9 cellular contexts compared by ENCODE assay signal in the genomic region with DNA sequence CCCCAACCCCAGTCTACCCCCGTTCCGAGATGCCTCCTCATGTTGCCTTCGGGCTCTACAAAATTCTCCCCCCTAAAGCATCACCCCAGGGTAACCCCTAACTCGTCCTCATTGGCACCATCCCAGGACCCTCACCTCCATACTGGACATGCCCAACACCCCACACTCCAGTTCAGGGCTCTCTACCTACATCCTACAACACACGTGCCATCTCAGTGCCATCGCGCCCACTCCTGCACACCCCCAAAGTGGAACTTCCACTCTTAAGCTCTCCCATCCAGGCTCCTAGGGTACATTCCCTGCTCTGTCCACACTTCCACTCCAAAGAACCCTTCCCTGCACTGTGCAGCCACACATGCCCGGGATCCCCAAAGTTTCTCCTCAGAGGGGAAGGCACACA. TPM values are rescaled to one million over a fixed set of nuclear protein-coding genes. Genes with fewer than 3 reads are reported as not detected.
DNase-seq lines count a peak whose midpoint lies in the region; ATAC-seq and TF ChIP-seq lines count a peak whose summit lies in the region.
"Had no signal": no experiment of that assay in that cellular context is flagged by ENCODE, and none has a peak within 500 bp of the region (broad histone marks: within the 10 kb centered on the region; RNA-seq: fewer than 3 reads in every experiment).

No MANE protein-coding gene starts in this region.

- no peaks in the 10 kb centered on the region for H3K9me3 Mint-ChIP-seq in naive thymus-derived CD8-positive, alpha-beta T cell

- no peak for DNase-seq in AG10803 (ENCODE audit: low read depth)
- no peak for DNase-seq in MG63
- no peak for DNase-seq in naive thymus-derived CD8-positive, alpha-beta T cell
- no peak for DNase-seq in HPDE6-E6E7 (ENCODE audit: extremely low spot score)
- DNase-seq in CD1c-positive myeloid dendritic cell (ENCODE audit: extremely low spot score) = no peak
- no peak for DNase-seq in NOMO-1 (lab: John Stamatoyannopoulos, UW; ENCODE audit: unreplicated experiment in 2 of 2)
- DNase-seq: left cardiac atrium had no signal

- H3K9me3 ChIP-seq in MG63 (no peaks in the 10 kb centered on the region), ectodermal cell (ENCODE audit: control insufficient read depth, low read length) (no peaks in the 10 kb centered on the region)

- no peaks in the 10 kb centered on the region for H3K27me3 Mint-ChIP-seq in naive thymus-derived CD8-positive, alpha-beta T cell

- POLR2A ChIA-PET in naive thymus-derived CD8-positive, alpha-beta T cell (lab: Charles Lee) = interaction anchor here (0.6 to 1.4 kb wide), 6 partner anchors 13 to 145 kb away, joined by 3 to 4 read pairs (median 4); no protein-coding TSS in a partner anchor

- H3K4me3 ChIP-seq in AG10803 (ENCODE audit: low read length) (peak overlapping the region; percentile 93), MG63 (peak overlapping the region; percentile 81), ectodermal cell (ENCODE audit: insufficient read depth, low read depth, low read length) (peak overlapping the region; percentile 91)

- H3K36me3 ChIP-seq in MG63 (peaks cover 43% of the 10 kb centered on the region), ectodermal cell (ENCODE audit: control insufficient read depth, insufficient read depth, low read length) (no peaks in the 10 kb centered on the region)

- no peak overlapping the region for H3K27ac ChIP-seq in ectodermal cell (ENCODE audit: insufficient read depth, low read depth, low read length, poor library complexity, severe bottlenecking)

- H3K36me3 Mint-ChIP-seq in naive thymus-derived CD8-positive, alpha-beta T cell = peaks cover 0 to 23% (median 2%) of the 10 kb centered on the region in 3 donors

- H3K27me3 ChIP-seq in MG63 (no peaks in the 10 kb centered on the region), ectodermal cell (ENCODE audit: control insufficient read depth, insufficient read depth, low read length, poor library complexity, severe bottlenecking) (no peaks in the 10 kb centered on the region)

- peak overlapping the region; percentile 72 to 95 (median 88) for H3K27ac Mint-ChIP-seq in naive thymus-derived CD8-positive, alpha-beta T cell

- no peak for ATAC-seq in naive thymus-derived CD8-positive, alpha-beta T cell
- ATAC-seq in HG02678 (IDR thresholded peaks at IDR 0.05; ENCODE audit: unreplicated experiment) = no peak

- WGBS in ectodermal cell, 2 experiments = 44 to 50% methylated on average over 8 of the region's 8 CpGs

- TF ChIP-seq CTCF in AG10803 (conservative IDR thresholded peaks at IDR 0.05; ENCODE audit: low read length) = no peak

- H3K4me1 ChIP-seq in ectodermal cell (ENCODE audit: control insufficient read depth, insufficient read depth, low read length) = peaks cover 13% of the 10 kb centered on the region

- H3K4me1 Mint-ChIP-seq in naive thymus-derived CD8-positive, alpha-beta T cell = peaks cover 33 to 72% (median 67%) of the 10 kb centered on the region in 4 donors

- H3K4me3 Mint-ChIP-seq in naive thymus-derived CD8-positive, alpha-beta T cell = peak overlapping the region; percentile 87 to 94 (median 90)

RNA-seq across cellular contexts. Expression of gene FKRP, which starts 0.8 kb away (rescaled TPM):
- 6.5 and 18.0 TPM in 2 replicates for total RNA-seq in MG63 (2014; rRNA removed; shearing (Covaris generic); ENCODE audit: low replicate concordance)
- polyA plus RNA-seq in ectodermal cell (2013, experiment 1 of 4) = 37.5 TPM
- polyA plus RNA-seq in ectodermal cell (2013, experiment 2 of 4) = 41.8 TPM
- polyA plus RNA-seq in ectodermal cell (2013, experiment 3 of 4) = 30.9 TPM
- polyA plus RNA-seq in ectodermal cell (2013, experiment 4 of 4) = 32.6 TPM
- 10 to 100 TPM; 22.8 to 23.8 TPM for total RNA-seq in naive thymus-derived CD8-positive, alpha-beta T cell
- 1 to 10 TPM; 2.6 to 8.7 (median 4.8) TPM for polyA plus RNA-seq in naive thymus-derived CD8-positive, alpha-beta T cell

RNA-seq across cellular contexts. Expression of gene STRN4, which starts 1.2 kb away (rescaled TPM):
- total RNA-seq in MG63 (2014; rRNA removed; shearing (Covaris generic); ENCODE audit: low replicate concordance) = 55.2 and 81.7 TPM in 2 replicates
- 129 TPM for polyA plus RNA-seq in ectodermal cell (2013, experiment 1 of 4)
- polyA plus RNA-seq in ectodermal cell (2013, experiment 2 of 4) = 132 TPM
- 93.6 TPM for polyA plus RNA-seq in ectodermal cell (2013, experiment 3 of 4)
- 96.1 TPM for polyA plus RNA-seq in ectodermal cell (2013, experiment 4 of 4)
- total RNA-seq in naive thymus-derived CD8-positive, alpha-beta T cell = 10 to 100 TPM; 78.6 to 81.9 TPM
- 10 to 100 TPM in 2 of 3 donors, 1 to 10 TPM in 1; 8.2 to 25.7 (median 12.0) TPM for polyA plus RNA-seq in naive thymus-derived CD8-positive, alpha-beta T cell

RNA-seq across cellular contexts. Expression of gene PRKD2, which starts 28.1 kb away (rescaled TPM):
- 8.6 and 20.4 TPM in 2 replicates for total RNA-seq in MG63 (2014; rRNA removed; shearing (Covaris generic); ENCODE audit: low replicate concordance)
- polyA plus RNA-seq in ectodermal cell (2013, experiment 1 of 4) = 44.7 TPM
- polyA plus RNA-seq in ectodermal cell (2013, experiment 2 of 4) = 50.4 TPM
- polyA plus RNA-seq in ectodermal cell (2013, experiment 3 of 4) = 34.9 TPM
- 32.4 TPM for polyA plus RNA-seq in ectodermal cell (2013, experiment 4 of 4)
- total RNA-seq in naive thymus-derived CD8-positive, alpha-beta T cell = 100 to 1,000 TPM in 1 of 2 experiments, 10 to 100 TPM in 1; 92.6 to 102 TPM
- 10 to 100 TPM; 28.6 to 79.7 (median 37.1) TPM for polyA plus RNA-seq in naive thymus-derived CD8-positive, alpha-beta T cell

RNA-seq across cellular contexts. Expression of gene SLC1A5, which starts 43.4 kb away (rescaled TPM):
- 170 and 305 TPM in 2 replicates for total RNA-seq in MG63 (2014; rRNA removed; shearing (Covaris generic); ENCODE audit: low replicate concordance)
- polyA plus RNA-seq in ectodermal cell (2013, experiment 1 of 4) = 117 TPM
- polyA plus RNA-seq in ectodermal cell (2013, experiment 2 of 4) = 120 TPM
- polyA plus RNA-seq in ectodermal cell (2013, experiment 3 of 4) = 78.6 TPM
- 80.7 TPM for polyA plus RNA-seq in ectodermal cell (2013, experiment 4 of 4)
- 1 to 10 TPM; 7.0 to 8.2 TPM for total RNA-seq in naive thymus-derived CD8-positive, alpha-beta T cell
- 1 to 10 TPM; 2.5 to 6.1 (median 4.1) TPM for polyA plus RNA-seq in naive thymus-derived CD8-positive, alpha-beta T cell
